In the genomic region with DNA sequence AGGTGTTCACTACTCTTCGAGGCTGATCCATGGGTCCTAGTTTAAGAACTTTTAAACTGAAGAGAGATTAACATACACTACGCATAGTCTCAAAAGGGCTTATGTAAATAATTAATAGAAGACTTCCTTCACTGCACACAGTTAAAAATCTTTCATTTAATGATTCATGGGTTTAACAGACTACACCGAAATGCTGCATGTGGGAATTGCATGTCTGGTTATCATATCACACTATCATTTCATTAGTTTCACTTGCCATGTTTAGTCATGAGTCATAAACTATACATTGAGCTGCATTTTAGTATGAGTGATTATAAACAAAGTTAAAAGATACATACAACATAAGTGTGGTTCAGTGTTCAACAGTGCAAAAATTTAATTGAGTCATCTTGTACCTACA, we compare ENCODE assay signal across 8 cellular contexts. TPM values are rescaled to one million over a fixed set of nuclear protein-coding genes. Genes with fewer than 3 reads are reported as not detected.
DNase-seq lines count a peak whose midpoint lies in the region; ATAC-seq, FAIRE-seq and TF ChIP-seq lines count a peak whose summit lies in the region.

No MANE protein-coding gene starts in this region.

- POLR2A ChIA-PET in HEK293T (lab: Yijun Ruan, JAX) = no interaction called here

- DNase-seq in mesenteric fat pad (ENCODE audit: low spot score) = no peak
- no peak for DNase-seq in NCI-H524 (lab: John Stamatoyannopoulos, UW)
- DNase-seq in HEK293T (ENCODE audit: extremely low spot score) = no peak
- DNase-seq in NCI-H1417 treated with DMSO at 0.1 percent for 48 hours (lab: John Stamatoyannopoulos, UW) = no peak

- CTCF ChIA-PET in HEK293T (lab: Yijun Ruan, JAX) = no interaction called here

- ATAC-seq in GM18511 (IDR thresholded peaks at IDR 0.05; ENCODE audit: unreplicated experiment) = peak; percentile 92
- peak; percentile 73 for ATAC-seq in GM21717 (IDR thresholded peaks at IDR 0.05; ENCODE audit: unreplicated experiment)
- peak; percentile 76 for ATAC-seq in HG03469 (IDR thresholded peaks at IDR 0.05; ENCODE audit: unreplicated experiment)

- peak; percentile 81 for FAIRE-seq in islet of Langerhans (lab: Jason Lieb, UNC)

TF ChIP-seq in HEK293T, 16 proteins besides CTCF, POLR2A, EP300 and RAD21:
- TF ChIP-seq HDGF (IDR thresholded peaks at IDR 0.05; ENCODE audit: borderline replicate concordance) = no peak
- TF ChIP-seq FOXM1 (IDR thresholded peaks at IDR 0.05; ENCODE audit: borderline replicate concordance) = no peak
- no peak for TF ChIP-seq CTBP1 (IDR thresholded peaks at IDR 0.05; ENCODE audit: borderline replicate concordance)
- TF ChIP-seq TARDBP (IDR thresholded peaks at IDR 0.05) = no peak
TF ChIP-seq in HEK293T: peak in this region for 0.

RNA-seq across cellular contexts. Expression of a gene that starts 31.2 kb away (rescaled TPM):
- total RNA-seq in mesenteric fat pad = 116 TPM
